In genomic region chr5:148697177-148697820, GRCh38 we compare ENCODE assay signal across 14 cellular contexts. TPM values are rescaled to one million over a fixed set of nuclear protein-coding genes. Genes with fewer than 3 reads are reported as not detected.
A peak's percentile ranks its signal among the peaks of the same experiment; 100 is the strongest.
DNase-seq lines count a peak whose midpoint lies in the region; ATAC-seq and TF ChIP-seq lines count a peak whose summit lies in the region.
"Had no signal": no experiment of that assay in that cellular context is flagged by ENCODE, and none has a peak within 500 bp of the region (broad histone marks: within the 10 kb centered on the region; RNA-seq: fewer than 3 reads in every experiment).

No MANE protein-coding gene starts in this region.

- H3K27ac ChIP-seq in fibroblast of lung (ENCODE audit: insufficient read depth, low read length) (no peak overlapping the region), osteoblast (ENCODE audit: low read depth, low read length) (no peak overlapping the region)
- H3K27ac ChIP-seq: neutrophil had no signal

- no peak overlapping the region for H3K9ac ChIP-seq in fibroblast of lung (ENCODE audit: insufficient read depth, low read length)

- H4K20me1 ChIP-seq in fibroblast of lung (ENCODE audit: control insufficient read depth, extremely low read depth, insufficient read depth, low read length) (no peaks in the 10 kb centered on the region), osteoblast (ENCODE audit: insufficient read depth, low read length) (no peaks in the 10 kb centered on the region)

- H3K9me3 ChIP-seq in fibroblast of lung (ENCODE audit: control insufficient read depth, insufficient read depth, low read depth, low read length) (no peaks in the 10 kb centered on the region), osteoblast (ENCODE audit: low read depth, low read length) (no peaks in the 10 kb centered on the region)
- H3K9me3 ChIP-seq: neutrophil had no signal

- CTCF ChIA-PET in BJ (lab: Yijun Ruan, JAX) = interaction anchor here (0.6 to 1.6 kb wide), 3 partner anchors 10 to 322 kb away, joined by 3 to 4 read pairs (median 4); no protein-coding TSS in a partner anchor
- CTCF ChIA-PET in activated CD8-positive, alpha-beta T cell treated with anti-CD3 and anti-CD28 coated beads, Interleukin-2, amount 10 ng/mL, durations not matched to agents 7 days and 5 days (lab: Charles Lee) = interaction anchor here (1.3 kb wide), 2 partner anchors 10 to 34 kb away, joined by 3 read pairs; no protein-coding TSS in a partner anchor

- H3K4me1 ChIP-seq in fibroblast of lung (ENCODE audit: control insufficient read depth, extremely low read depth, insufficient read depth, low read length) (no peaks in the 10 kb centered on the region), osteoblast (ENCODE audit: insufficient read depth, low read length) (peaks cover 4% of the 10 kb centered on the region)

- H3K79me2 ChIP-seq in fibroblast of lung (ENCODE audit: control insufficient read depth, insufficient read depth, low read length) (no peaks in the 10 kb centered on the region), osteoblast (ENCODE audit: insufficient read depth, low read length) (no peaks in the 10 kb centered on the region)

- no peaks in the 10 kb centered on the region for H3K27me3 ChIP-seq in BJ (ENCODE audit: control insufficient read depth, insufficient read depth, low read length)
- no peaks in the 10 kb centered on the region for H3K27me3 ChIP-seq in fibroblast of lung (ENCODE audit: control insufficient read depth, insufficient read depth, low read length)
- no peaks in the 10 kb centered on the region for H3K27me3 ChIP-seq in osteoblast (ENCODE audit: insufficient read depth, low read length)
- H3K27me3 ChIP-seq: neutrophil had no signal

- POLR2A ChIA-PET in BJ (lab: Charles Lee) = no interaction called here
- POLR2A ChIA-PET in activated CD8-positive, alpha-beta T cell treated with anti-CD3 and anti-CD28 coated beads, Interleukin-2, amount 10 ng/mL, durations not matched to agents 7 days and 5 days (lab: Charles Lee) = no interaction called here

- no peak overlapping the region for H3K4me3 ChIP-seq in BJ (ENCODE audit: low read depth, low read length)
- peak overlapping the region in 2 of 4 experiments; percentile 17 to 40 for H3K4me3 ChIP-seq in fibroblast of lung (replicated peaks in 1 of 4; ENCODE audit: control extremely low read depth in 1 of 4, insufficient read depth in 1 of 4, low read depth in 3 of 4, low read length in 4 of 4)
- no peak overlapping the region for H3K4me3 ChIP-seq in osteoblast (ENCODE audit: insufficient read depth, low read length)

- no peak overlapping the region for H2AFZ ChIP-seq in fibroblast of lung (ENCODE audit: low read length)
- no peak overlapping the region for H2AFZ ChIP-seq in osteoblast (ENCODE audit: low read length)

- no peak overlapping the region for H3K27ac Mint-ChIP-seq in activated CD8-positive, alpha-beta T cell treated with anti-CD3 and anti-CD28 coated beads, Interleukin-2, amount 10 ng/mL, durations not matched to agents 7 days and 5 days
- H3K27ac Mint-ChIP-seq: T-helper 17 cell had no signal

- DNase-seq in BJ (ENCODE audit: low read depth) = peak; percentile 7
- peak; percentile 48 for DNase-seq in RKO (ENCODE audit: low spot score)
- peak; percentile 40 to 72 for DNase-seq in fibroblast of lung (ENCODE audit: low read depth in 2 of 2)
- DNase-seq in osteoblast (ENCODE audit: insufficient read length, low spot score, missing footprints) = no peak
- no peak for DNase-seq in NCI-H146 treated with DMSO at 0.1 percent for 48 hours (lab: John Stamatoyannopoulos, UW; ENCODE audit: unreplicated experiment)
- no peak for DNase-seq in activated CD8-positive, alpha-beta T cell treated with anti-CD3 and anti-CD28 coated beads, Interleukin-2, amount 10 ng/mL, durations not matched to agents 7 days and 5 days
- DNase-seq: NCI-H526 treated with DMSO at 0.1 percent for 48 hours; stimulated activated CD4-positive, alpha-beta T cell treated with anti-CD3 and anti-CD28 coated beads, Interleukin-4, amount 100 ng/mL, for 24 hours; T-helper 17 cell had no signal

- no peak overlapping the region for H3K4me2 ChIP-seq in fibroblast of lung (ENCODE audit: extremely low read depth, insufficient read depth, low read length)
- H3K4me2 ChIP-seq in osteoblast (ENCODE audit: insufficient read depth, low read length) = peak overlapping the region; percentile 8

- no peaks in the 10 kb centered on the region for H3K36me3 Mint-ChIP-seq in activated CD8-positive, alpha-beta T cell treated with anti-CD3 and anti-CD28 coated beads, Interleukin-2, amount 10 ng/mL, durations not matched to agents 7 days and 5 days (ENCODE audit: low read depth)

- no peaks in the 10 kb centered on the region for H3K4me1 Mint-ChIP-seq in activated CD8-positive, alpha-beta T cell treated with anti-CD3 and anti-CD28 coated beads, Interleukin-2, amount 10 ng/mL, durations not matched to agents 7 days and 5 days (ENCODE audit: low read depth)
- H3K4me1 Mint-ChIP-seq: T-helper 17 cell had no signal

- ATAC-seq in activated CD8-positive, alpha-beta T cell treated with anti-CD3 and anti-CD28 coated beads, Interleukin-2, amount 10 ng/mL, durations not matched to agents 7 days and 5 days = no peak
- no peak for ATAC-seq in GM18867 (IDR thresholded peaks at IDR 0.05; ENCODE audit: unreplicated experiment)
- no peak for ATAC-seq in GM21423 (IDR thresholded peaks at IDR 0.05; ENCODE audit: unreplicated experiment)
- ATAC-seq: T-helper 17 cell had no signal

- TF ChIP-seq CTCF in BJ (IDR thresholded peaks at IDR 0.05; ENCODE audit: insufficient read depth, low read depth, low read length) = no peak
- no peak for TF ChIP-seq CTCF in fibroblast of lung (conservative IDR thresholded peaks at IDR 0.05 in 1 of 2, IDR thresholded peaks at IDR 0.05 in 1 of 2; ENCODE audit: low read depth in 1 of 2, low read length in 2 of 2)
- TF ChIP-seq CTCF in osteoblast (IDR thresholded peaks at IDR 0.05; ENCODE audit: extremely low read depth, low read depth, low read length) = no peak

- no peaks in the 10 kb centered on the region for H3K36me3 ChIP-seq in BJ (ENCODE audit: control insufficient read depth, insufficient read depth, low read length)
- H3K36me3 ChIP-seq in fibroblast of lung (ENCODE audit: control insufficient read depth, insufficient read depth, low read length) = no peaks in the 10 kb centered on the region
- no peaks in the 10 kb centered on the region for H3K36me3 ChIP-seq in osteoblast (ENCODE audit: insufficient read depth, low read length)
- H3K36me3 ChIP-seq: neutrophil had no signal

- H3K9me3 Mint-ChIP-seq in activated CD8-positive, alpha-beta T cell treated with anti-CD3 and anti-CD28 coated beads, Interleukin-2, amount 10 ng/mL, durations not matched to agents 7 days and 5 days (ENCODE audit: insufficient read depth) = no peaks in the 10 kb centered on the region

- H3K4me3 Mint-ChIP-seq in activated CD8-positive, alpha-beta T cell treated with anti-CD3 and anti-CD28 coated beads, Interleukin-2, amount 10 ng/mL, durations not matched to agents 7 days and 5 days = no peak overlapping the region
- H3K4me3 Mint-ChIP-seq: T-helper 17 cell had no signal

- H3K27me3 Mint-ChIP-seq in activated CD8-positive, alpha-beta T cell treated with anti-CD3 and anti-CD28 coated beads, Interleukin-2, amount 10 ng/mL, durations not matched to agents 7 days and 5 days (ENCODE audit: low read depth) = peaks cover 11% of the 10 kb centered on the region

RNA-seq across cellular contexts. Expression of gene HTR4, which starts 43.0 kb away (rescaled TPM):
- not detected in 2 replicates for polyA plus RNA-seq in BJ (2011; rRNA removed)
- polyA minus RNA-seq in BJ (2011; rRNA and poly(A)+ RNA removed) = not detected in 2 replicates
- not detected in 2 replicates for total RNA-seq in fibroblast of lung
- polyA plus RNA-seq in fibroblast of lung = not detected in 2 replicates
- not detected in 2 replicates for polyA plus RNA-seq in fibroblast of lung (2012)
- polyA minus RNA-seq in fibroblast of lung (ENCODE audit: low replicate concordance) = not detected in 2 replicates
- not detected in 2 replicates for total RNA-seq in osteoblast
- total RNA-seq in activated CD8-positive, alpha-beta T cell treated with anti-CD3 and anti-CD28 coated beads, Interleukin-2, amount 10 ng/mL, durations not matched to agents 7 days and 5 days = not detected
- total RNA-seq: kidney epithelial cell, T-helper 17 cell had no signal
- polyA plus RNA-seq: adipose tissue had no signal

Comparison
In these comparisons a context has a peak if more than half of its experiments do, and no peak if none do; other contexts are left out.
1. DNase-seq: peak in BJ (single experiment), RKO (single experiment) and fibroblast of lung (2 of 2); none in osteoblast (single experiment), NCI-H146 treated with DMSO at 0.1 percent for 48 hours (single experiment) and activated CD8-positive, alpha-beta T cell treated with anti-CD3 and anti-CD28 coated beads, Interleukin-2, amount 10 ng/mL, durations not matched to agents 7 days and 5 days (single experiment).